In genomic region chr2:205977699-205978098, GRCh38 we compare ENCODE assay signal across 4 cellular contexts.
TF ChIP-seq lines count a peak whose summit lies in the region.
"Not testable (repeated sequence)": the region's sequence is repeated elsewhere in the genome, so short reads cannot be mapped to it uniquely, and the experiment has no call there.

No MANE protein-coding gene starts in this region.

TF ChIP-seq in WTC11, 78 proteins besides CTCF, POLR2A, EP300 and RAD21:
- peak; percentile 29; the same call in 1 of the 2 replicates for TF ChIP-seq NFYB (CRISPR knock-in tag; conservative IDR thresholded peaks at IDR 0.05; ENCODE audit: low read depth)
TF ChIP-seq in WTC11: peak in this region for 1; not testable (repeated sequence) for 77.

TF ChIP-seq in K562, 482 proteins besides CTCF, POLR2A, EP300 and RAD21:
- peak; percentile 40 for TF ChIP-seq NFYB (IDR thresholded peaks at IDR 0.05; ENCODE audit: extremely low read depth, insufficient read length)

TF ChIP-seq in H1, 55 proteins besides CTCF, POLR2A, EP300 and RAD21:
- TF ChIP-seq SP1 (IDR thresholded peaks at IDR 0.05; ENCODE audit: low read depth, low read length) = 0 out of 2 replicates have a peak, but pooled peaks have one; percentile 12

TF ChIP-seq in HepG2, 621 proteins besides CTCF, POLR2A, EP300 and RAD21:
- TF ChIP-seq ZNF567 (CRISPR knock-in tag; IDR thresholded peaks at IDR 0.05; ENCODE audit: borderline replicate concordance) (0 out of 2 replicates have a peak, but pooled peaks have one; percentile 8), ZBTB40 (CRISPR knock-in tag; IDR thresholded peaks at IDR 0.05) (peak; percentile 36; the same call in 1 of the 2 replicates), MTERF4 (CRISPR knock-in tag; IDR thresholded peaks at IDR 0.05) (peak; percentile 3; the same call in 1 of the 2 replicates), ZNF431 (CRISPR knock-in tag; IDR thresholded peaks at IDR 0.05; ENCODE audit: borderline replicate concordance, low read depth) (peak; percentile 60; the same call in 1 of the 2 replicates), ERF (CRISPR knock-in tag; IDR thresholded peaks at IDR 0.05) (0 out of 2 replicates have a peak, but pooled peaks have one; percentile 2), NFYB (CRISPR knock-in tag; IDR thresholded peaks at IDR 0.05) (peak; percentile 46), SALL1 (CRISPR knock-in tag; IDR thresholded peaks at IDR 0.05) (0 out of 2 replicates have a peak, but pooled peaks have one; percentile 16), NFYC (CRISPR knock-in tag; IDR thresholded peaks at IDR 0.05) (peak; percentile 60), MTA1 (CRISPR knock-in tag; IDR thresholded peaks at IDR 0.05; ENCODE audit: borderline replicate concordance) (peak; percentile 9; the same call in 1 of the 2 replicates), HNF1B (CRISPR knock-in tag; IDR thresholded peaks at IDR 0.05) (0 out of 2 replicates have a peak, but pooled peaks have one; percentile 45)
- not testable (repeated sequence) for TF ChIP-seq ZBTB40 (IDR thresholded peaks at IDR 0.05)
TF ChIP-seq in HepG2: peak in this region for 10; not testable (repeated sequence) for 611.
